8 cellular contexts compared by ENCODE assay signal in genomic region chr2:121075006-121075545, GRCh38.
DNase-seq lines count a peak whose midpoint lies in the region; ATAC-seq and TF ChIP-seq lines count a peak whose summit lies in the region.

No MANE protein-coding gene starts in this region.

- peak; percentile 11; the same call in 1 of the 2 replicates for TF ChIP-seq EP300 in Ishikawa (IDR thresholded peaks at IDR 0.05; ENCODE audit: borderline replicate concordance)

- peaks cover 2% of the 10 kb centered on the region for H3K4me1 Mint-ChIP-seq in progenitor cell of endocrine pancreas (ENCODE audit: low read depth)

- peaks cover 1% of the 10 kb centered on the region for H3K27me3 Mint-ChIP-seq in progenitor cell of endocrine pancreas

- TF ChIP-seq CTCF in epithelial cell of proximal tubule (conservative IDR thresholded peaks at IDR 0.05; ENCODE audit: low read depth, low read length) = no peak
- no peak for TF ChIP-seq CTCF in progenitor cell of endocrine pancreas (IDR thresholded peaks at IDR 0.05; ENCODE audit: unreplicated experiment)

- no peak for ATAC-seq in HG03108 (IDR thresholded peaks at IDR 0.05; ENCODE audit: unreplicated experiment)

- no peaks in the 10 kb centered on the region for H3K9me3 Mint-ChIP-seq in progenitor cell of endocrine pancreas (ENCODE audit: low read depth)

- H3K4me3 Mint-ChIP-seq in progenitor cell of endocrine pancreas (ENCODE audit: low read depth) = no peak overlapping the region

- H3K27ac Mint-ChIP-seq in progenitor cell of endocrine pancreas = peak overlapping the region; percentile 36

- peak; percentile 99 for TF ChIP-seq POLR2A in Raji (IDR thresholded peaks at IDR 0.05; ENCODE audit: insufficient read depth, low read depth, low read length)

- no peaks in the 10 kb centered on the region for H3K36me3 Mint-ChIP-seq in progenitor cell of endocrine pancreas (ENCODE audit: insufficient read depth)

- TF ChIP-seq RAD21 in Ishikawa (IDR thresholded peaks at IDR 0.05; ENCODE audit: low read depth) = no peak

- DNase-seq in SIG-M5 treated with dmso at 0.1 percent for 504 hours (lab: John Stamatoyannopoulos, UW; ENCODE audit: unreplicated experiment) (peak; percentile 54), SIG-M5 (lab: John Stamatoyannopoulos, UW) (no peak), epithelial cell of proximal tubule (ENCODE audit: low read depth) (peak; percentile 77), progenitor cell of endocrine pancreas (ENCODE audit: low spot score, unreplicated experiment) (no peak)
- DNase-seq in activated CD4-positive, CD25-positive, alpha-beta regulatory T cell treated with anti-CD3 and anti-CD28 coated beads, Interleukin-2, amount 50 U/mL, for 72 hours = no peak

- H3K4me3 ChIP-seq in epithelial cell of proximal tubule (ENCODE audit: low read depth, low read length) = peak overlapping the region; percentile 12

TF ChIP-seq in Ishikawa, 13 proteins besides CTCF, POLR2A, EP300 and RAD21:
- TF ChIP-seq, protein P1, sequence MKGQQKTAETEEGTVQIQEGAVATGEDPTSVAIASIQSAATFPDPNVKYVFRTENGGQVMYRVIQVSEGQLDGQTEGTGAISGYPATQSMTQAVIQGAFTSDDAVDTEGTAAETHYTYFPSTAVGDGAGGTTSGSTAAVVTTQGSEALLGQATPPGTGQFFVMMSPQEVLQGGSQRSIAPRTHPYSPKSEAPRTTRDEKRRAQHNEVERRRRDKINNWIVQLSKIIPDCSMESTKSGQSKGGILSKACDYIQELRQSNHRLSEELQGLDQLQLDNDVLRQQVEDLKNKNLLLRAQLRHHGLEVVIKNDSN (IDR thresholded peaks at IDR 0.05) = no peak
- TF ChIP-seq NFIC (IDR thresholded peaks at IDR 0.05) = no peak; the same call in 1 of the 2 replicates
- TF ChIP-seq, protein P2, sequence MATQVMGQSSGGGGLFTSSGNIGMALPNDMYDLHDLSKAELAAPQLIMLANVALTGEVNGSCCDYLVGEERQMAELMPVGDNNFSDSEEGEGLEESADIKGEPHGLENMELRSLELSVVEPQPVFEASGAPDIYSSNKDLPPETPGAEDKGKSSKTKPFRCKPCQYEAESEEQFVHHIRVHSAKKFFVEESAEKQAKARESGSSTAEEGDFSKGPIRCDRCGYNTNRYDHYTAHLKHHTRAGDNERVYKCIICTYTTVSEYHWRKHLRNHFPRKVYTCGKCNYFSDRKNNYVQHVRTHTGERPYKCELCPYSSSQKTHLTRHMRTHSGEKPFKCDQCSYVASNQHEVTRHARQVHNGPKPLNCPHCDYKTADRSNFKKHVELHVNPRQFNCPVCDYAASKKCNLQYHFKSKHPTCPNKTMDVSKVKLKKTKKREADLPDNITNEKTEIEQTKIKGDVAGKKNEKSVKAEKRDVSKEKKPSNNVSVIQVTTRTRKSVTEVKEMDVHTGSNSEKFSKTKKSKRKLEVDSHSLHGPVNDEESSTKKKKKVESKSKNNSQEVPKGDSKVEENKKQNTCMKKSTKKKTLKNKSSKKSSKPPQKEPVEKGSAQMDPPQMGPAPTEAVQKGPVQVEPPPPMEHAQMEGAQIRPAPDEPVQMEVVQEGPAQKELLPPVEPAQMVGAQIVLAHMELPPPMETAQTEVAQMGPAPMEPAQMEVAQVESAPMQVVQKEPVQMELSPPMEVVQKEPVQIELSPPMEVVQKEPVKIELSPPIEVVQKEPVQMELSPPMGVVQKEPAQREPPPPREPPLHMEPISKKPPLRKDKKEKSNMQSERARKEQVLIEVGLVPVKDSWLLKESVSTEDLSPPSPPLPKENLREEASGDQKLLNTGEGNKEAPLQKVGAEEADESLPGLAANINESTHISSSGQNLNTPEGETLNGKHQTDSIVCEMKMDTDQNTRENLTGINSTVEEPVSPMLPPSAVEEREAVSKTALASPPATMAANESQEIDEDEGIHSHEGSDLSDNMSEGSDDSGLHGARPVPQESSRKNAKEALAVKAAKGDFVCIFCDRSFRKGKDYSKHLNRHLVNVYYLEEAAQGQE (IDR thresholded peaks at IDR 0.05; ENCODE audit: low read depth) = no peak
- no peak for TF ChIP-seq CREB1 (IDR thresholded peaks at IDR 0.05; ENCODE audit: low read depth)
- TF ChIP-seq ZBTB7A (IDR thresholded peaks at IDR 0.05; ENCODE audit: low read depth) = peak; percentile 71; the same call in 1 of the 2 replicates
- no peak for TF ChIP-seq EGR1 (IDR thresholded peaks at IDR 0.05)
- no peak for TF ChIP-seq YY1 (IDR thresholded peaks at IDR 0.05; ENCODE audit: low read depth)
- peak; percentile 64 for TF ChIP-seq TCF12 (IDR thresholded peaks at IDR 0.05; ENCODE audit: low read depth)
- no peak for TF ChIP-seq TAF1 (IDR thresholded peaks at IDR 0.05; ENCODE audit: low read depth)
- no peak for TF ChIP-seq CEBPB (IDR thresholded peaks at IDR 0.05)
- TF ChIP-seq TEAD4 (IDR thresholded peaks at IDR 0.05) = no peak

Comparison
In these comparisons a context has a peak if more than half of its experiments do, and no peak if none do; other contexts are left out.
1. DNase-seq: peak in SIG-M5 treated with dmso at 0.1 percent for 504 hours (single experiment) and epithelial cell of proximal tubule (single experiment); none in SIG-M5 (single experiment), progenitor cell of endocrine pancreas (single experiment) and activated CD4-positive, CD25-positive, alpha-beta regulatory T cell treated with anti-CD3 and anti-CD28 coated beads, Interleukin-2, amount 50 U/mL, for 72 hours (single experiment).